Comparison of ENCODE assay signal across 8 cellular contexts in the genomic region with DNA sequence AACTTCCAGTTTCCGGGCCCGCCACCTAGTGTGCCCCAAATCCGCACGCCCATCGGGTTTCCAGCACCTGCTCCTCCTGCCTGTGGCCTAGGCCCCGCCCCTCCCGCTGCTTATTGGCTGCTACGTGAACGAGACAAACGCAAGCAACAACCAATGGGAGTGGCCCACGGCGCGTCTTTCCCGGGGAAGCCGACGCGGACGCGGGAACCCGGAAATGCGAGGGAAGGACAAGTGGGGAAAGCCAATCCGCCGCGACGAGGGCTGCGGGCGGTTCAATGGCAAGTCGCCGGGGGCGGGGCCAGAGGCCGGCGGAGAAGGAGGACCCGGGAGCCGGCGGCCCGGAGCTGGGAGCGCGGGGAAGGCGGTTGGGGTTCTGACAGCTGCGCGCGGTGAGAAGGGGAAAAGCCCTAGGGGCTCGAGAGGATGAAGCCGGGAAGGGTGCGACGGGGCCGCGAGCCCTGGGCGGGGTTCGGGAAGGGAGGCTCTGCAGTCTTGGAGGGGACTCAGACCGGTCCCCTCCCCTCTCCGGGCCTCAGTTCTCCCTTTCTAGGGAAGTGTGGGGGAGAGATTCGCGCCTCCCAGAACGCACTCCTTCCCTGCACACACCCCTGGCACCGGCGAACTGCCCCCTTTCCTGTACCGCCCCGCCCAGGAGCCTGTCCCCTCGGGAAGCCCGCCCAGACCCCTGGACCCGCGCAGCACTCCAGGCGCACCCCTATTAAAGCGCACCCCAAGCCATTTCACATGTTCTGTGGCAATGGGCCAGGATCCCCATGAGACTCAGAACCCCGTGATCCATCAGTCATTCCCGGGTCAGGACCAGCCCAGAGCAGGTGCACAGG. TPM values are rescaled to one million over a fixed set of nuclear protein-coding genes. Genes with fewer than 3 reads are reported as not detected.
DNase-seq lines count a peak whose midpoint lies in the region; ATAC-seq, FAIRE-seq and TF ChIP-seq lines count a peak whose summit lies in the region.

TSS of gene FICD (plus strand) at position 305 of the 842 bp plus-strand sequence. CDS start 1,696 bp downstream, outside the sequence.

- peak; percentile 83 for TF ChIP-seq POLR2A in GM19193 (IDR thresholded peaks at IDR 0.05; ENCODE audit: extremely low read depth, insufficient read depth, insufficient read length)

- H3K9ac ChIP-seq in keratinocyte (ENCODE audit: control insufficient read depth, extremely low read depth, insufficient read depth, low read length): peak within 1 kb of the TSS; percentile 89

- H4K20me1 ChIP-seq in keratinocyte (ENCODE audit: control insufficient read depth, extremely low read depth, insufficient read depth, low read length): no peaks in the 10 kb centered on the region

- peak within 1 kb of the TSS; percentile 83 to 86 (median 84) for H3K4me3 ChIP-seq in keratinocyte (ENCODE audit: control insufficient read depth in 2 of 3, extremely low read depth in 1 of 3, insufficient read depth in 2 of 3, low read depth in 1 of 3, low read length in 3 of 3)

- H3K27ac ChIP-seq in keratinocyte (ENCODE audit: control insufficient read depth, insufficient read depth, low read length): peak within 1 kb of the TSS; percentile 78

- TF ChIP-seq CTCF in keratinocyte (optimal IDR thresholded peaks at IDR 0.05 in 1 of 3, IDR thresholded peaks at IDR 0.05 in 1 of 3, conservative IDR thresholded peaks at IDR 0.05 in 1 of 3; ENCODE audit: extremely low read depth in 1 of 3, insufficient read depth in 2 of 3, low read length in 3 of 3): no peak

- H3K4me1 ChIP-seq in keratinocyte (ENCODE audit: control insufficient read depth, extremely low read depth, insufficient read depth, low read length): peaks cover 7% of the 10 kb centered on the region

- peak; percentile 41 for FAIRE-seq in keratinocyte (lab: Jason Lieb, UNC)

- peak; percentile 83 for ATAC-seq in HG03432 (IDR thresholded peaks at IDR 0.05; ENCODE audit: unreplicated experiment)
- peak; percentile 92 to 95 for ATAC-seq in activated CD4-positive, CD25-positive, alpha-beta regulatory T cell treated with anti-CD3 and anti-CD28 coated beads, Interleukin-2, amount 50 U/mL, for 24 hours

- no peaks in the 10 kb centered on the region for H3K27me3 ChIP-seq in keratinocyte (ENCODE audit: control insufficient read depth, extremely low read depth, insufficient read depth, low read length)

- peak within 1 kb of the TSS; percentile 85 for H2AFZ ChIP-seq in keratinocyte (ENCODE audit: control insufficient read depth, low read length)

- H3K79me2 ChIP-seq in keratinocyte (ENCODE audit: control insufficient read depth, insufficient read depth, low read length): peaks cover 2% of the 10 kb centered on the region

- DNase-seq in Ammon's horn (ENCODE audit: low spot score): peak; percentile 100
- DNase-seq in NCI-H460 (ENCODE audit: extremely low read depth, low read depth): peak; percentile 99
- peak; percentile 99 to 100 for DNase-seq in cerebellar nuclear complex (lab: John Stamatoyannopoulos, UW)
- peak; percentile 80 for DNase-seq in keratinocyte (ENCODE audit: low read depth, low spot score)
- peak; percentile 99 to 100 (median 99) for DNase-seq in stimulated activated CD4-positive, alpha-beta T cell treated with anti-CD3 and anti-CD28 coated beads, Interleukin-12 subunit alpha, Interleukin-12 subunit beta, amount 100 ng/mL, for 48 hours (ENCODE audit: low read depth in 2 of 3, low spot score in 1 of 3)

- H3K4me2 ChIP-seq in keratinocyte (ENCODE audit: control insufficient read depth, extremely low read depth, insufficient read depth, low read depth, low read length): peak within 1 kb of the TSS; percentile 91

- H3K36me3 ChIP-seq in keratinocyte (ENCODE audit: control insufficient read depth in 2 of 2, extremely low read depth in 1 of 2, insufficient read depth in 2 of 2, low read length in 2 of 2): peaks cover 7 to 8% of the 10 kb centered on the region in 2 experiments

- dilution Hi-C loops in keratinocyte (cut with MboI; ENCODE audit: extremely low pct_ligation_motif_present, low sequenced_read_pairs): no loop called here

- H3K9me3 ChIP-seq in keratinocyte (ENCODE audit: control insufficient read depth, low read depth, low read length): no peaks in the 10 kb centered on the region

- H3K9me1 ChIP-seq in keratinocyte (ENCODE audit: control insufficient read depth, extremely low read depth, insufficient read depth, low read length): peaks cover 2% of the 10 kb centered on the region

RNA-seq across cellular contexts. Expression of gene FICD, which starts in this region (rescaled TPM):
- 6.3 and 7.2 TPM in 2 replicates for total RNA-seq in NCI-H460 (2014; rRNA removed; shearing (Covaris generic))
- 2.1 and 6.1 TPM in 2 replicates for polyA plus RNA-seq in NCI-H460 (2014; cell fraction: nucleus; rRNA removed)
- 0.31 to 0.70 TPM (median 0.47 TPM) in 3 replicates for polyA plus RNA-seq in keratinocyte
- 1.5 TPM for polyA plus RNA-seq in keratinocyte (2011; ENCODE audit: low read depth)
- polyA plus RNA-seq in keratinocyte (2011; cell fraction: cytosol; rRNA removed): 0.32 and 0.34 TPM in 2 replicates
- 1.4 and 1.5 TPM in 2 replicates for polyA plus RNA-seq in keratinocyte (2011; cell fraction: nucleus; rRNA removed)
- 0.74 and 4.5 TPM in 2 replicates for polyA plus RNA-seq in keratinocyte (2012; ENCODE audit: low replicate concordance)
- polyA minus RNA-seq in keratinocyte: 0.67 to 1.7 TPM (median 1.2 TPM) in 3 replicates
- 0.96 TPM for polyA minus RNA-seq in keratinocyte (2011; cell fraction: cytosol; rRNA and poly(A)+ RNA removed)
- 1.3 and 1.7 TPM in 2 replicates for polyA minus RNA-seq in keratinocyte (2011; cell fraction: nucleus; rRNA and poly(A)+ RNA removed)

Comparison
In these comparisons a context has a peak if more than half of its experiments do, and no peak if none do; other contexts are left out.
1. Peak in every context shown above with its lines: DNase-seq, ATAC-seq, H3K4me3 ChIP-seq and H3K27ac ChIP-seq.